18 cellular contexts compared by ENCODE assay signal in the genomic region with DNA sequence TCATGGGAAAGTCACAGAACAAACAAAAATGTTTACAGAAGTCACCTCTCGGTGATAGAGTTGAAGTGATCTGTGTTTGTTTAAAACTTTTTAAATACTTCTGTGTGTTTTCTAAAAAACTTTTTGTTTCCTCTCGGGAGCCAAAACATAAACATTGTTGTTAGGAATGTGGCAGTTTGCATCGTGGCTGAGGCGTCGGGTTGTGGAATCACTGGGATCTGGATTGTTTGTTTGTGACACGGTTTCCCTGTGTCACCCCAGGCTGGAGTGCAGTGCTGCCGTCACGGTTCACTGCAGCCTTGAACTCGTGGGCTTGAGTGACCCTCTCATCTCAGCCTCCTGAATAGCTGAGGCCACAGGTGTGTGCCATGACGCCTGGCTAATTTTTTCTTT. TPM values are rescaled to one million over a fixed set of nuclear protein-coding genes. Genes with fewer than 3 reads are reported as not detected.
DNase-seq lines count a peak whose midpoint lies in the region; ATAC-seq and TF ChIP-seq lines count a peak whose summit lies in the region.
"Had no signal": no experiment of that assay in that cellular context is flagged by ENCODE, and none has a peak within 500 bp of the region (broad histone marks: within the 10 kb centered on the region; RNA-seq: fewer than 3 reads in every experiment).

No MANE protein-coding gene starts in this region.

- H3K4me1 ChIP-seq in fibroblast of lung (ENCODE audit: control insufficient read depth, extremely low read depth, insufficient read depth, low read length) = peaks cover 3% of the 10 kb centered on the region
- H3K4me1 ChIP-seq in sigmoid colon = peaks cover 0 to 26% (median 26%) of the 10 kb centered on the region in 4 donors
- H3K4me1 ChIP-seq in SJCRH30 = no peaks in the 10 kb centered on the region

- intact Hi-C loops in left cardiac atrium (cut with DNase I) (no loop called here), Right ventricle myocardium superior (cut with DNase I) (no loop called here), sigmoid colon (cut with DNase I) (no loop called here)

- H3K27me3 ChIP-seq in fibroblast of lung (ENCODE audit: control insufficient read depth, insufficient read depth, low read length) (no peaks in the 10 kb centered on the region), sigmoid colon (no peaks in the 10 kb centered on the region), SJCRH30 (no peaks in the 10 kb centered on the region)
- H3K27me3 ChIP-seq: gastrocnemius medialis had no signal

- TF ChIP-seq EP300 in sigmoid colon (IDR thresholded peaks at IDR 0.05) = no peak

- H4K20me1 ChIP-seq in fibroblast of lung (ENCODE audit: control insufficient read depth, extremely low read depth, insufficient read depth, low read length) = no peaks in the 10 kb centered on the region

- no peak for TF ChIP-seq POLR2A in sigmoid colon (IDR thresholded peaks at IDR 0.05)

- H3K79me2 ChIP-seq in fibroblast of lung (ENCODE audit: control insufficient read depth, insufficient read depth, low read length) = no peaks in the 10 kb centered on the region

- H3K9me3 ChIP-seq in fibroblast of lung (ENCODE audit: control insufficient read depth, insufficient read depth, low read depth, low read length) = no peaks in the 10 kb centered on the region
- no peaks in the 10 kb centered on the region for H3K9me3 ChIP-seq in sigmoid colon
- H3K9me3 ChIP-seq in SJCRH30 (replicated peaks) = no peaks in the 10 kb centered on the region
- H3K9me3 ChIP-seq: gastrocnemius medialis had no signal

- H3K27ac ChIP-seq in fibroblast of lung (ENCODE audit: insufficient read depth, low read length) = no peak overlapping the region
- H3K27ac ChIP-seq in sigmoid colon = peak overlapping the region in 3 of 4 donors; percentile 64 to 77 (median 71)
- H3K27ac ChIP-seq in SJCRH30 = no peak overlapping the region
- H3K27ac ChIP-seq: 22Rv1, epithelial cell of prostate had no signal

- WGBS in sigmoid colon, 2 donors = 68 to 73% methylated on average over 10 of the region's 10 CpGs

- H3K4me3 ChIP-seq in fibroblast of lung (replicated peaks in 1 of 4; ENCODE audit: control extremely low read depth in 1 of 4, insufficient read depth in 1 of 4, low read depth in 3 of 4, low read length in 4 of 4) (no peak overlapping the region), sigmoid colon (no peak overlapping the region), SJCRH30 (no peak overlapping the region)

- ATAC-seq in left cardiac atrium (no peak), Right ventricle myocardium superior (ENCODE audit: poor library complexity) (no peak), GM21786 (IDR thresholded peaks at IDR 0.05; ENCODE audit: unreplicated experiment) (no peak), HG03175 (IDR thresholded peaks at IDR 0.05; ENCODE audit: unreplicated experiment) (no peak)
- ATAC-seq: gastrocnemius medialis had no signal

- H3K4me2 ChIP-seq in fibroblast of lung (ENCODE audit: extremely low read depth, insufficient read depth, low read length) = peak overlapping the region; percentile 51

- H3K9ac ChIP-seq in fibroblast of lung (ENCODE audit: insufficient read depth, low read length) = no peak overlapping the region

- DNase-seq in left cardiac atrium (peak; percentile 6), Right ventricle myocardium superior (no peak), fibroblast of lung (ENCODE audit: low read depth in 2 of 2) (no peak), sigmoid colon (no peak), SJCRH30 (no peak), middle frontal gyrus (ENCODE audit: extremely low spot score, low spot score) (no peak)
- DNase-seq: activated CD4-positive, alpha-beta T cell treated with anti-CD3 and anti-CD28 coated beads, Interleukin-2, amount 50 U/mL, for 1 hour; activated CD8-positive, alpha-beta memory T cell treated with anti-CD3 and anti-CD28 coated beads, Interleukin-2, amount 50 U/mL, for 4 hours; gastrocnemius medialis; H7; NCI-H1436; NCI-H2107; NCI-H510A treated with DMSO at 0.1 percent for 48 hours; SIG-M5 had no signal

- H2AFZ ChIP-seq in fibroblast of lung (ENCODE audit: low read length) = peak overlapping the region; percentile 44

- H3K36me3 ChIP-seq in fibroblast of lung (ENCODE audit: control insufficient read depth, insufficient read depth, low read length) = no peaks in the 10 kb centered on the region
- H3K36me3 ChIP-seq in sigmoid colon = no peaks in the 10 kb centered on the region
- no peaks in the 10 kb centered on the region for H3K36me3 ChIP-seq in SJCRH30
- H3K36me3 ChIP-seq: gastrocnemius medialis had no signal

- TF ChIP-seq CTCF in fibroblast of lung (conservative IDR thresholded peaks at IDR 0.05 in 1 of 2, IDR thresholded peaks at IDR 0.05 in 1 of 2; ENCODE audit: low read depth in 1 of 2, low read length in 2 of 2) (no peak), sigmoid colon (IDR thresholded peaks at IDR 0.05) (no peak)

RNA-seq across cellular contexts. Expression of gene SUN1, which starts 29.0 kb away (rescaled TPM):
- total RNA-seq in left cardiac atrium = 100 to 1,000 TPM; 124 to 136 TPM
- total RNA-seq in Right ventricle myocardium superior = 177 TPM
- 92.7 and 185 TPM in 2 replicates for total RNA-seq in fibroblast of lung
- polyA plus RNA-seq in fibroblast of lung = 157 and 220 TPM in 2 replicates
- 88.9 and 139 TPM in 2 replicates for polyA plus RNA-seq in fibroblast of lung (2012)
- 247 and 378 TPM in 2 replicates for polyA minus RNA-seq in fibroblast of lung (ENCODE audit: low replicate concordance)
- 100 to 1,000 TPM; 108 to 130 (median 119) TPM for total RNA-seq in sigmoid colon
- polyA plus RNA-seq in sigmoid colon = 10 to 100 TPM; 23.4 to 71.0 (median 30.1) TPM
- total RNA-seq in SJCRH30 (2014; rRNA removed; shearing (Covaris generic)) = 62.0 and 83.3 TPM in 2 replicates

Comparison
In these comparisons a context has a peak if more than half of its experiments do, and no peak if none do; other contexts are left out.
1. H3K27ac ChIP-seq: peak in sigmoid colon (3 of 4); none in fibroblast of lung (single experiment) and SJCRH30 (single experiment).